Comparison of ENCODE assay signal across 22 cellular contexts in genomic region chr4:52604215-52604614, GRCh38. TPM values are rescaled to one million over a fixed set of nuclear protein-coding genes. Genes with fewer than 3 reads are reported as not detected.
A peak's percentile ranks its signal among the peaks of the same experiment; 100 is the strongest.
DNase-seq lines count a peak whose midpoint lies in the region; ATAC-seq and TF ChIP-seq lines count a peak whose summit lies in the region.
"Had no signal": no experiment of that assay in that cellular context is flagged by ENCODE, and none has a peak within 500 bp of the region (broad histone marks: within the 10 kb centered on the region; RNA-seq: fewer than 3 reads in every experiment).

No MANE protein-coding gene starts in this region.

- H3K4me3 Mint-ChIP-seq in mesothelial cell of epicardium = no peak overlapping the region
- H3K4me3 Mint-ChIP-seq: CD4-positive, alpha-beta T cell had no signal

- in situ Hi-C loops in G401 (cut with HindIII; ENCODE audit: low sequenced_read_pairs) = no loop called here

- H3K27me3 ChIP-seq in H7 (ENCODE audit: control insufficient read depth, insufficient read depth, low read length) (no peaks in the 10 kb centered on the region), upper lobe of left lung (no peaks in the 10 kb centered on the region)
- H3K27me3 ChIP-seq: BLaER1, Peyer's patch, SJSA1 had no signal

- peak overlapping the region; percentile 57 for H3K27ac Mint-ChIP-seq in mesothelial cell of epicardium
- H3K27ac Mint-ChIP-seq: CD4-positive, alpha-beta T cell had no signal

- peaks cover 58% of the 10 kb centered on the region for H3K36me3 Mint-ChIP-seq in mesothelial cell of epicardium

- no peaks in the 10 kb centered on the region for H3K27me3 Mint-ChIP-seq in mesothelial cell of epicardium (ENCODE audit: low read depth)
- H3K27me3 Mint-ChIP-seq: CD4-positive, alpha-beta T cell had no signal

- WGBS in upper lobe of left lung, 2 donors = 72 to 83% methylated on average over 3 of the region's 3 CpGs

- peaks cover 14% of the 10 kb centered on the region for H3K9me3 Mint-ChIP-seq in mesothelial cell of epicardium
- H3K9me3 Mint-ChIP-seq: CD4-positive, alpha-beta T cell had no signal

- TF ChIP-seq EP300 in upper lobe of left lung (IDR thresholded peaks at IDR 0.05) = no peak

- no peaks in the 10 kb centered on the region for H3K4me1 ChIP-seq in upper lobe of left lung
- H3K4me1 ChIP-seq: Caco-2, Peyer's patch, SJSA1 had no signal

- H3K36me3 ChIP-seq in H7 (replicated peaks; ENCODE audit: control insufficient read depth, insufficient read depth, low read length) (peaks cover 12% of the 10 kb centered on the region), upper lobe of left lung (peaks cover 0 to 48% (median 3%) of the 10 kb centered on the region in 4 donors)
- H3K36me3 ChIP-seq: Peyer's patch had no signal

- no peak overlapping the region for H3K27ac ChIP-seq in upper lobe of left lung
- H3K27ac ChIP-seq: BLaER1, Peyer's patch, SJSA1 had no signal

- no peak for TF ChIP-seq POLR2A in upper lobe of left lung (IDR thresholded peaks at IDR 0.05)

- H3K4me1 Mint-ChIP-seq in mesothelial cell of epicardium = peaks cover 39% of the 10 kb centered on the region

- no peak for TF ChIP-seq CTCF in mesothelial cell of epicardium (IDR thresholded peaks at IDR 0.05; ENCODE audit: unreplicated experiment)
- no peak for TF ChIP-seq CTCF in upper lobe of left lung (IDR thresholded peaks at IDR 0.05)

- peak; percentile 70 for DNase-seq in G401 (ENCODE audit: low spot score)
- peak; percentile 15 for DNase-seq in H7
- DNase-seq in astrocyte of the hippocampus (ENCODE audit: low read depth, low spot score) = peak; percentile 22
- no peak for DNase-seq in mesothelial cell of epicardium (ENCODE audit: low spot score in 2 of 2, unreplicated experiment in 2 of 2)
- no peak for DNase-seq in upper lobe of left lung
- no peak for DNase-seq in mesenteric fat pad (ENCODE audit: low spot score)
- DNase-seq: ACHN; Caco-2; CD4-positive, alpha-beta T cell; DMS 273 treated with DMSO at 0.1 percent for 48 hours; Kasumi-1; MM.1S; NCI-H1048; NCI-H1436; NCI-H187 treated with DMSO at 0.1 percent for 48 hours; NCI-H510A treated with DMSO at 0.1 percent for 48 hours; NCI-H748 treated with DMSO at 0.1 percent for 48 hours; NK-92 treated with Interleukin-12 subunit alpha and Interleukin-12 subunit beta, amount 100 ng/mL, for 24 hours; Peyer's patch had no signal

- ATAC-seq in upper lobe of left lung (ENCODE audit: low FRiP score in 2 of 2) = no peak
- ATAC-seq in GM21723 (IDR thresholded peaks at IDR 0.05; ENCODE audit: unreplicated experiment) = no peak

- H3K4me3 ChIP-seq in H7 (ENCODE audit: insufficient read depth, low read depth, low read length) (no peak overlapping the region), upper lobe of left lung (no peak overlapping the region)
- H3K4me3 ChIP-seq: BLaER1, Peyer's patch, SJSA1 had no signal

- no peaks in the 10 kb centered on the region for H3K9me3 ChIP-seq in upper lobe of left lung
- H3K9me3 ChIP-seq: Caco-2, Peyer's patch, SJSA1 had no signal

RNA-seq across cellular contexts. Expression of gene USP46, which starts 54.9 kb away (rescaled TPM):
- total RNA-seq in G401 (2014; rRNA removed; shearing (Covaris generic)) = 11.5 and 13.0 TPM in 2 replicates
- 21.3 and 29.8 TPM in 2 replicates for total RNA-seq in H7 (2014; rRNA removed; shearing (Covaris generic))
- total RNA-seq in mesothelial cell of epicardium (39.2 to 43.1 TPM (median 40.8 TPM) in 3 replicates), upper lobe of left lung (10 to 100 TPM in 3 of 6 donors, 1 to 10 TPM in 3; 4.2 to 14.0 (median 8.2) TPM), mesenteric fat pad (18.3 TPM)

Comparison
In these comparisons a context has a peak if more than half of its experiments do, and no peak if none do; other contexts are left out.
1. DNase-seq: peak in G401 (single experiment), H7 (single experiment) and astrocyte of the hippocampus (single experiment); none in mesothelial cell of epicardium (0 of 2), upper lobe of left lung (0 of 2) and mesenteric fat pad (single experiment).